3 cellular contexts compared by ENCODE assay signal in genomic region chr11:24819863-24820434, GRCh38.
TF ChIP-seq lines count a peak whose summit lies in the region.

No MANE protein-coding gene starts in this region.

TF ChIP-seq in liver, 16 proteins besides CTCF, POLR2A, EP300 and RAD21 (continued from another document):
- TF ChIP-seq ZBTB33 (IDR thresholded peaks at IDR 0.05): no peak
- no peak for TF ChIP-seq HNF4G (IDR thresholded peaks at IDR 0.05)

TF ChIP-seq in HepG2, 621 proteins besides CTCF, POLR2A, EP300 and RAD21 (continued from another document):
- no peak for TF ChIP-seq ZBTB25 (CRISPR knock-in tag; IDR thresholded peaks at IDR 0.05)
- TF ChIP-seq DBP (CRISPR knock-in tag; IDR thresholded peaks at IDR 0.05; ENCODE audit: not compliant biosample characterization): no peak
- TF ChIP-seq MYNN (CRISPR knock-in tag; IDR thresholded peaks at IDR 0.05; ENCODE audit: low read depth): no peak
- TF ChIP-seq PHF8 (CRISPR knock-in tag; IDR thresholded peaks at IDR 0.05): no peak
- TF ChIP-seq MIER2 (CRISPR knock-in tag; IDR thresholded peaks at IDR 0.05): no peak
- no peak for TF ChIP-seq ZNF703 (CRISPR knock-in tag; IDR thresholded peaks at IDR 0.05; ENCODE audit: borderline replicate concordance)
- no peak for TF ChIP-seq BATF2 (CRISPR knock-in tag; IDR thresholded peaks at IDR 0.05)
- no peak for TF ChIP-seq SMARCE1 (IDR thresholded peaks at IDR 0.05; ENCODE audit: borderline replicate concordance)
- TF ChIP-seq ZFY (CRISPR knock-in tag; IDR thresholded peaks at IDR 0.05): no peak
- no peak for TF ChIP-seq ZFP1 (CRISPR knock-in tag; IDR thresholded peaks at IDR 0.05)
- TF ChIP-seq RARA (CRISPR knock-in tag; IDR thresholded peaks at IDR 0.05): no peak
- TF ChIP-seq ZFP91 (CRISPR knock-in tag; IDR thresholded peaks at IDR 0.05; ENCODE audit: borderline replicate concordance): no peak
- no peak for TF ChIP-seq HHEX (CRISPR knock-in tag; IDR thresholded peaks at IDR 0.05)
- no peak for TF ChIP-seq KDM2A (CRISPR knock-in tag; IDR thresholded peaks at IDR 0.05; ENCODE audit: borderline replicate concordance, low read depth)

TF ChIP-seq in neural cell, 6 proteins besides CTCF, POLR2A, EP300 and RAD21 (continued from another document):
- TF ChIP-seq REST (IDR thresholded peaks at IDR 0.05; ENCODE audit: borderline replicate concordance) (peak; percentile 76), TAF1 (IDR thresholded peaks at IDR 0.05; ENCODE audit: low read depth) (no peak), MXI1 (conservative IDR thresholded peaks at IDR 0.05; ENCODE audit: poor library complexity, severe bottlenecking) (no peak), SMC3 (conservative IDR thresholded peaks at IDR 0.05; ENCODE audit: poor library complexity) (peak; percentile 58)
